1 cellular context compared by ENCODE assay signal in the genomic region with DNA sequence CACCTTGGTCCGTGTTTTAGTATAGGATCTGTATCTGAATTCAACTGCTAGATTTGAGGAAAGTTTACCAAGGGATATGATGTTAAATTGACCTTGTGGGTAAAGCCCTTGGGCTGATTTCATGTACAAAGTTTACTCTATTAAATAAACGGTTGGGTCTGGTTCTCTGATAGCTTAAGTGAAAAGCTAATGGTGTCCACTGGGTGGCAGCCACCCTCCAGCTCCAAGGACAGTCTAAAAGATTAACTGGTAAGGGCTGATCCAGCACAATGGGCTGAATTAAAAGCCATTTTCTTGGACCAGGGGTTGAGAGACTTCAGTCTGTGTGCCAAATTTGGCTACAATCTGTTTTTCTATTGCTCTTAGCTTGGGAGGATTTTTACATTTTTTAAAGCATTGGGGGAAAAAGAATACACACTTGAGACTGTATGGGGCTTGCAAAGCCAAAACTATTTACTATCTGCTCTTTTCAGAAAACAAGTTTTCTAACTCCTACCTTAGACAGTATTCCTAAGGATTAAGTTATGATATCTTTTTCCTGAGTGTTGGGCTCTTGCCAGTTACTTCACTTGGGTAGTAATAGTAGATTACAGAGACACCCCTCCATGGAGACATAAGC.
TF ChIP-seq lines count a peak whose summit lies in the region.

No MANE protein-coding gene starts in this region.

TF ChIP-seq in GM23338, 12 proteins besides CTCF, POLR2A, EP300 and RAD21 (continued from another document):
- TF ChIP-seq ZNF462 (CRISPR knock-in tag; IDR thresholded peaks at IDR 0.05) (no peak), ZNF114 (CRISPR knock-in tag; IDR thresholded peaks at IDR 0.05) (no peak), REST (IDR thresholded peaks at IDR 0.05; ENCODE audit: unreplicated experiment) (no peak), POLR2AphosphoS5 (IDR thresholded peaks at IDR 0.05; ENCODE audit: low read depth) (no peak), ZNF331 (CRISPR knock-in tag; IDR thresholded peaks at IDR 0.05; ENCODE audit: low read depth) (no peak), JUNB (IDR thresholded peaks at IDR 0.05; ENCODE audit: unreplicated experiment) (no peak), STAT1 (IDR thresholded peaks at IDR 0.05; ENCODE audit: unreplicated experiment) (no peak), EZH2phosphoT487 (IDR thresholded peaks at IDR 0.05; ENCODE audit: unreplicated experiment) (no peak), CREB1 (CRISPR knock-in tag; IDR thresholded peaks at IDR 0.05; ENCODE audit: low read depth) (no peak), NANOG (IDR thresholded peaks at IDR 0.05; ENCODE audit: borderline replicate concordance) (no peak)
